1 cellular context compared by ENCODE assay signal in the genomic region with DNA sequence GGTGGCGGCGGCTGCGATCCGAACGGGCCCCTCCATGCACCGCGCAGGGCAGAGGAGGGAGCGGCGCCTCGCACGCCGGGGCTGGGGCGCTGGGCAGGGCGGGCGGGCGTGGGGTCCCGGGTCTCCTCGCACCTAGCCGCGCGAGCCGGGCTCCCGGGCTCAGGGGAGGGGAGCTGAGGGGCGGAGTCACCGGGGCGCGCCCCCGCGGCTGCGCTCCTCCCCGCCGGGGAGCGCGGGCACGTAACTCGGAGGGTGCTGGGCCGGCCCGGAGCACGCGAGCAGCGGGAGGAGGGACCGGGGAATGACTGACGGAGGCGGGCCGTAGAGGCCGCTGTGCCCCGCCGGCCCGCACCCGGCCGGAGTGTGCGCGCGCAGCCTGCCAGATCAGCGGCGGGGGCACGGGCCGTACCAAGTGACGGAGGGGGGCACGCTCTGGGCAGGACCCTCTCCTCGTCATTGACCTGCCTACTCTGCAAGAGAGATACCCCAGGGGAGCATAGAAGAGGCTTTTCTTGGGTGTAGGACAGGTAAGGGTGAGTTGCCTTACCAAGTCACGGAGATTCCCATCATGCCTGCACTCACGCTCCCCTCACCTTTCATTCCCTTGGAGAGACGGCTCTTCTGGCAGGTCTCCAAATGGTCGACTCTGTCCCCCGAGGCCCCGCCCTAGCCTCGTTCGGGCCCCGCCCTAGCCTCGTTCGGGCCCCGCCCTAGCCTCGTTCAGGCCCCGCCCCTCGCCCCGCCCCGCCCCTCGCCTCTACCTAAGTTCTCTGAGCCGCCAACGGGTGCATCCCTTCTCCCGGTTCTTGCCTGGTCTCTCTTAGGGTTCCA.
TF ChIP-seq lines count a peak whose summit lies in the region.

CDON (minus strand) TSS at position 188 of the 831 bp plus-strand sequence. CDS start 39,390 bp downstream, outside the sequence.

TF ChIP-seq in HepG2, 621 proteins besides CTCF, POLR2A, EP300 and RAD21 (continued from another document):
- TF ChIP-seq, protein P1, sequence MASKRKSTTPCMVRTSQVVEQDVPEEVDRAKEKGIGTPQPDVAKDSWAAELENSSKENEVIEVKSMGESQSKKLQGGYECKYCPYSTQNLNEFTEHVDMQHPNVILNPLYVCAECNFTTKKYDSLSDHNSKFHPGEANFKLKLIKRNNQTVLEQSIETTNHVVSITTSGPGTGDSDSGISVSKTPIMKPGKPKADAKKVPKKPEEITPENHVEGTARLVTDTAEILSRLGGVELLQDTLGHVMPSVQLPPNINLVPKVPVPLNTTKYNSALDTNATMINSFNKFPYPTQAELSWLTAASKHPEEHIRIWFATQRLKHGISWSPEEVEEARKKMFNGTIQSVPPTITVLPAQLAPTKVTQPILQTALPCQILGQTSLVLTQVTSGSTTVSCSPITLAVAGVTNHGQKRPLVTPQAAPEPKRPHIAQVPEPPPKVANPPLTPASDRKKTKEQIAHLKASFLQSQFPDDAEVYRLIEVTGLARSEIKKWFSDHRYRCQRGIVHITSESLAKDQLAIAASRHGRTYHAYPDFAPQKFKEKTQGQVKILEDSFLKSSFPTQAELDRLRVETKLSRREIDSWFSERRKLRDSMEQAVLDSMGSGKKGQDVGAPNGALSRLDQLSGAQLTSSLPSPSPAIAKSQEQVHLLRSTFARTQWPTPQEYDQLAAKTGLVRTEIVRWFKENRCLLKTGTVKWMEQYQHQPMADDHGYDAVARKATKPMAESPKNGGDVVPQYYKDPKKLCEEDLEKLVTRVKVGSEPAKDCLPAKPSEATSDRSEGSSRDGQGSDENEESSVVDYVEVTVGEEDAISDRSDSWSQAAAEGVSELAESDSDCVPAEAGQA (IDR thresholded peaks at IDR 0.05; ENCODE audit: low read depth), result no peak
- TF ChIP-seq, protein P1 (CRISPR knock-in tag; IDR thresholded peaks at IDR 0.05; ENCODE audit: borderline replicate concordance), result no peak
- TF ChIP-seq ATM (IDR thresholded peaks at IDR 0.05; ENCODE audit: borderline replicate concordance) (no peak), ATF7 (IDR thresholded peaks at IDR 0.05) (peak; percentile 91), ATF7 (CRISPR knock-in tag; IDR thresholded peaks at IDR 0.05) (no peak), ZNF569 (CRISPR knock-in tag; IDR thresholded peaks at IDR 0.05; ENCODE audit: borderline replicate concordance) (no peak), ZNF788 (CRISPR knock-in tag; IDR thresholded peaks at IDR 0.05; ENCODE audit: borderline replicate concordance) (peak; percentile 78; the same call in 1 of the 2 replicates), ZNF720 (CRISPR knock-in tag; IDR thresholded peaks at IDR 0.05) (no peak), ZNF572 (CRISPR knock-in tag; IDR thresholded peaks at IDR 0.05) (no peak), ZIK1 (CRISPR knock-in tag; IDR thresholded peaks at IDR 0.05; ENCODE audit: borderline replicate concordance, low read depth) (peak; percentile 60; the same call in 1 of the 2 replicates)
- TF ChIP-seq, protein P2, sequence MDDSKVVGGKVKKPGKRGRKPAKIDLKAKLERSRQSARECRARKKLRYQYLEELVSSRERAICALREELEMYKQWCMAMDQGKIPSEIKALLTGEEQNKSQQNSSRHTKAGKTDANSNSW (CRISPR knock-in tag; IDR thresholded peaks at IDR 0.05; ENCODE audit: borderline replicate concordance), result no peak
